ENCODE assay signal across 17 cellular contexts in the genomic region with DNA sequence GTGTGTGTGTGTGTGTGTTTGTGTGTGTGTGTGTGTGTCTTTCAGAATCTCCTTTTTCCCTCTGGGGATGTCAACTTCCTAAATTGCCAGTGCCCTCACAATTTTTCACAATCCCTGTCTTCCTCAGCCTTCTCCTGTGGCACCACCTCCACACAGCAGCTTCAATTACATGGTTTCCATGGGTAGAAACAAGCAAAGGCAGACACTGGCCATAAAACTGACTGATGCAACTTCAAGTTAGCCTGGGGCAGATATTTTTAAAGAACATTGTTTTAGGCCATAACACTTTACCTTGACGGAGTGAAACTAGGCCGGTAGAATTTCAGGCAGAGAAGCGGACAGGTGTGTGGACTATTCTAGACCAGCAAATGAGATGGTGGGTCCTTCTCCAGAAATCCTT.
"Had no signal": no experiment of that assay in that cellular context is flagged by ENCODE, and none has a peak within 500 bp of the region (broad histone marks: within the 10 kb centered on the region; RNA-seq: fewer than 3 reads in every experiment).

No MANE protein-coding gene starts in this region.

- H3K4me3 ChIP-seq: ovary, thyroid gland had no signal

- H3K27me3 Mint-ChIP-seq: central memory CD8-positive, alpha-beta T cell; effector memory CD8-positive, alpha-beta T cell had no signal

- H3K27me3 ChIP-seq: ovary, thyroid gland had no signal

- H3K4me1 Mint-ChIP-seq: neural crest cell had no signal

- ATAC-seq: activated CD8-positive, alpha-beta T cell treated with anti-CD3 and anti-CD28 coated beads, Interleukin-2, amount 10 ng/mL, durations not matched to agents 7 days and 5 days; effector memory CD8-positive, alpha-beta T cell; left lobe of liver; WTC11 had no signal

- H3K27ac ChIP-seq: ovary, thyroid gland had no signal

- H3K36me3 Mint-ChIP-seq: brain, WTC11 had no signal

- H3K27ac Mint-ChIP-seq: activated naive CD4-positive, alpha-beta T cell treated with anti-CD3 and anti-CD28 coated beads for 36 hours; brain; effector memory CD8-positive, alpha-beta T cell; T-helper 1 cell treated with Interleukin-12 subunit alpha and Interleukin-12 subunit beta and Interleukin-4 antibody, amounts not matched to agents 30 μg/mL and 1 μg/mL, for 36 hours; WTC11 had no signal

- H3K4me1 ChIP-seq: thyroid gland had no signal

- H3K4me3 Mint-ChIP-seq: activated CD8-positive, alpha-beta T cell treated with anti-CD3 and anti-CD28 coated beads, Interleukin-2, amount 10 ng/mL, durations not matched to agents 7 days and 5 days; activated naive CD4-positive, alpha-beta T cell treated with anti-CD3 and anti-CD28 coated beads for 36 hours; brain; neural crest cell; T-helper 1 cell treated with Interleukin-12 subunit alpha and Interleukin-12 subunit beta and Interleukin-4 antibody, amounts not matched to agents 30 μg/mL and 1 μg/mL, for 36 hours; WTC11 had no signal

- H3K9me3 Mint-ChIP-seq: activated naive CD4-positive, alpha-beta T cell treated with anti-CD3 and anti-CD28 coated beads for 36 hours; brain; central memory CD8-positive, alpha-beta T cell; effector memory CD8-positive, alpha-beta T cell; neural crest cell; WTC11 had no signal

- H3K36me3 ChIP-seq: ovary, thyroid gland had no signal

- DNase-seq: activated CD4-positive, alpha-beta T cell treated with anti-CD3 and anti-CD28 coated beads for 48 hours; activated CD8-positive, alpha-beta memory T cell treated with anti-CD3 and anti-CD28 coated beads, Interleukin-2, amount 50 U/mL, for 48 hours; activated CD8-positive, alpha-beta T cell treated with anti-CD3 and anti-CD28 coated beads, Interleukin-2, amount 10 ng/mL, durations not matched to agents 7 days and 5 days; activated naive CD4-positive, alpha-beta T cell treated with anti-CD3 and anti-CD28 coated beads for 36 hours; effector memory CD8-positive, alpha-beta T cell; hippocampal formation; mammary epithelial cell; ovary; stimulated activated CD4-positive, alpha-beta T cell treated with anti-CD3 and anti-CD28 coated beads, Interleukin-15, amount 100 ng/mL, for 24 hours; stimulated activated CD4-positive, alpha-beta T cell treated with anti-CD3 and anti-CD28 coated beads, Interleukin-4, amount 100 ng/mL, for 4 hours; thyroid gland had no signal
